ENCODE assay signal across 18 cellular contexts in the genomic region with DNA sequence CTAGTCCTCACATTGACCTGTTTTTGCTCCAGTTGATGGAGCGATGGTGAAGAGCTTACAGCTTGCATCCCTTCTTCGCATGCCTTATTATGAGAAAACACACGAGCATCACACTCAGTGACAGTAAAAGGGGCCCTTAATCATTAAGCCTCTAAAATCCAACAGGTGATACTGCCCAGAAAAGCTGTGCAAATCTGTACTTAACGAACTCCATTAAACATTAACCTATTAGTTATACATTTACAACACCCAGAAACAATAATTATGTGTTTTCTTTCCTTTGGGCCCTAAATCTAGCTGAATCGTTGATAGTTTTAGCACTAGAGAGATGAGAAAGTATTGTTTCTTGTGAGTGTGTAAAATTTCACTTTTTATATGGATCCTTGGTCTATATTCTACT. TPM values are rescaled to one million over a fixed set of nuclear protein-coding genes. Genes with fewer than 3 reads are reported as not detected.
"Had no signal": no experiment of that assay in that cellular context is flagged by ENCODE, and none has a peak within 500 bp of the region (broad histone marks: within the 10 kb centered on the region; RNA-seq: fewer than 3 reads in every experiment).

No MANE protein-coding gene starts in this region.

- H3K27ac Mint-ChIP-seq: naive thymus-derived CD8-positive, alpha-beta T cell had no signal

- H3K36me3 Mint-ChIP-seq: naive thymus-derived CD8-positive, alpha-beta T cell had no signal

- H3K36me3 ChIP-seq: heart right ventricle, pancreas, prostate gland, stomach, thoracic aorta, transverse colon had no signal

- H3K27ac ChIP-seq: dorsolateral prefrontal cortex, heart right ventricle, pancreas, prostate gland, stomach, thoracic aorta, transverse colon had no signal

- H3K4me3 ChIP-seq: dorsolateral prefrontal cortex, heart right ventricle, mucosa of descending colon, pancreas, prostate gland, stomach, thoracic aorta, transverse colon had no signal

- DNase-seq: central memory CD4-positive, alpha-beta T cell; cortex of kidney; dorsolateral prefrontal cortex; effector CD8-positive, alpha-beta T cell; heart right ventricle; left colon; mucosa of descending colon; naive thymus-derived CD8-positive, alpha-beta T cell; occipital lobe; pancreas; retina; stimulated activated CD4-positive, alpha-beta T cell treated with anti-CD3 and anti-CD28 coated beads, Interleukin-2, amount 100 ng/mL, for 24 hours; stimulated activated naive CD4-positive, alpha-beta T cell; stomach; substantia nigra; transverse colon had no signal

- H3K4me1 ChIP-seq: heart right ventricle, pancreas, prostate gland, transverse colon had no signal

- H3K27me3 ChIP-seq: pancreas, transverse colon had no signal

- H3K4me3 Mint-ChIP-seq: naive thymus-derived CD8-positive, alpha-beta T cell had no signal

- H3K4me1 Mint-ChIP-seq: naive thymus-derived CD8-positive, alpha-beta T cell had no signal

- H3K9me3 ChIP-seq: heart right ventricle, mucosa of descending colon, pancreas, prostate gland, stomach, thoracic aorta, transverse colon had no signal

RNA-seq across cellular contexts. Expression of a gene that starts 54.8 kb away (rescaled TPM):
- total RNA-seq: naive thymus-derived CD8-positive, alpha-beta T cell had no signal
- polyA plus RNA-seq: naive thymus-derived CD8-positive, alpha-beta T cell had no signal
